In the genomic region with DNA sequence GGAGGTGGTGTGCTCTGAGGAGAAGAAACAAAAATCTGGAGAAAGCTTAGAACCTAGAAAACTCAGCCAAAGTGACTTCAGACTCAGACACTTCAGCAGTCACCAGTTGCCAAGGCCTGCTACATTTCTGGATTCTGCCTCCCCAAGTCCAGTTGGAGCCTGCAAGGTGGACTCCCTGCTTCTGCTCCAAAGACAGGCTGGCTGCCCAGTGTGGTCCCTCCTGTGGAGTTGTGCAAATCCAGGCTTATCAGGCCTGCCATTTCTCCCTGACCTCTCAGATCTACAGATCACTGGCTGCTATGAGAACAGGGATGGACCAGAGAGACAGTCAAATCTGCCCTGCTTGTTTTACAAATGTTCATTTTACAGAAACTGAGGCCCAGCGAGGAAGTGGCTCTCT, we compare ENCODE assay signal across 14 cellular contexts. TPM values are rescaled to one million over a fixed set of nuclear protein-coding genes. Genes with fewer than 3 reads are reported as not detected.
DNase-seq lines count a peak whose midpoint lies in the region; ATAC-seq and TF ChIP-seq lines count a peak whose summit lies in the region.
"Had no signal": no experiment of that assay in that cellular context is flagged by ENCODE, and none has a peak within 500 bp of the region (broad histone marks: within the 10 kb centered on the region; RNA-seq: fewer than 3 reads in every experiment).

No MANE protein-coding gene starts in this region.

- H3K27me3 ChIP-seq in cardiac muscle cell, result no peaks in the 10 kb centered on the region
- no peaks in the 10 kb centered on the region for H3K27me3 ChIP-seq in heart right ventricle
- no peaks in the 10 kb centered on the region for H3K27me3 ChIP-seq in aorta (ENCODE audit: control insufficient read depth in 1 of 2, insufficient read depth in 2 of 2, low read length in 1 of 2)

- peak overlapping the region; percentile 13 for H3K27ac ChIP-seq in cardiac muscle cell
- H3K27ac ChIP-seq in heart right ventricle, result no peak overlapping the region
- no peak overlapping the region for H3K27ac ChIP-seq in aorta (ENCODE audit: low read depth in 1 of 2, low read length in 2 of 2)
- H3K27ac ChIP-seq: KMS-11, SJSA1 had no signal

- H3K4me3 ChIP-seq in cardiac muscle cell (no peak overlapping the region), heart right ventricle (no peak overlapping the region), aorta (ENCODE audit: low read length in 2 of 2) (no peak overlapping the region)
- H3K4me3 ChIP-seq: SJSA1 had no signal

- no peaks in the 10 kb centered on the region for H3K36me3 ChIP-seq in cardiac muscle cell
- H3K36me3 ChIP-seq in heart right ventricle, result no peaks in the 10 kb centered on the region
- H3K36me3 ChIP-seq in aorta (ENCODE audit: control insufficient read depth in 1 of 2, insufficient read depth in 2 of 2, low read length in 1 of 2), result no peaks in the 10 kb centered on the region
- H3K36me3 ChIP-seq: SJSA1 had no signal

- no peak for ATAC-seq in heart right ventricle
- ATAC-seq in aorta (ENCODE audit: low FRiP score), result peak; percentile 43

- peak overlapping the region in 3 of 5 experiments; percentile 4 to 45 (median 34) for H3K4me3 Mint-ChIP-seq in brain
- H3K4me3 Mint-ChIP-seq in nephron, result peak overlapping the region in 1 of 3 experiments; percentile 15

- H3K27me3 Mint-ChIP-seq in brain (no peaks in the 10 kb centered on the region), nephron (ENCODE audit: low read depth) (no peaks in the 10 kb centered on the region)

- TF ChIP-seq CTCF in cardiac muscle cell (IDR thresholded peaks at IDR 0.05; ENCODE audit: low read depth, low read length) (no peak), heart right ventricle (IDR thresholded peaks at IDR 0.05) (no peak), brain (conservative IDR thresholded peaks at IDR 0.05) (no peak), nephron (IDR thresholded peaks at IDR 0.05; ENCODE audit: unreplicated experiment in 3 of 3) (no peak)

- no peaks in the 10 kb centered on the region for H3K36me3 Mint-ChIP-seq in brain
- H3K36me3 Mint-ChIP-seq in nephron (ENCODE audit: low read depth), result peaks cover 5% of the 10 kb centered on the region

- H3K27ac Mint-ChIP-seq in brain (peak overlapping the region in 3 of 5 experiments; percentile 41 to 63 (median 55)), nephron (peak overlapping the region; percentile 89 to 94 (median 91))

- H3K4me1 ChIP-seq in cardiac muscle cell (ENCODE audit: low read depth), result peaks cover 74% of the 10 kb centered on the region
- peaks cover 5 to 73% (median 38%) of the 10 kb centered on the region in 9 donors for H3K4me1 ChIP-seq in heart right ventricle
- H3K4me1 ChIP-seq in aorta (ENCODE audit: control insufficient read depth in 1 of 2, insufficient read depth in 2 of 2, low read length in 2 of 2), result peaks cover 0 to 7% of the 10 kb centered on the region in 2 donors
- H3K4me1 ChIP-seq: SJSA1 had no signal

- H3K9me3 ChIP-seq in cardiac muscle cell (ENCODE audit: low read depth), result no peaks in the 10 kb centered on the region
- no peaks in the 10 kb centered on the region for H3K9me3 ChIP-seq in heart right ventricle
- no peaks in the 10 kb centered on the region for H3K9me3 ChIP-seq in aorta (ENCODE audit: control insufficient read depth, low read length)
- H3K9me3 ChIP-seq: SJSA1 had no signal

- 96 to 100% methylated on average over 1 of the region's 1 CpG for WGBS in heart right ventricle, 2 donors
- WGBS in aorta, 2 donors, result 88 to 97% methylated on average over 1 of the region's 1 CpG

- H3K9me3 Mint-ChIP-seq in brain, result peaks cover 0 to 7% (median 0%) of the 10 kb centered on the region in 5 experiments
- H3K9me3 Mint-ChIP-seq in nephron, result no peaks in the 10 kb centered on the region

- intact Hi-C loops in heart right ventricle (cut with DNase I), result loop anchor here in 8 of 10 donors (5.0 to 10.0 kb wide), 8 partner anchors 32 to 345 kb away; no protein-coding TSS in a partner anchor
- intact Hi-C loops in aorta (cut with DNase I), result loop anchor here in 1 of 2 donors (10.0 kb wide), 1 partner anchor 55 kb away; no protein-coding TSS in a partner anchor

- H3K4me1 Mint-ChIP-seq in brain (peaks cover 90% of the 10 kb centered on the region), nephron (peaks cover 73% of the 10 kb centered on the region)

- no peak for DNase-seq in cardiac muscle cell (ENCODE audit: low read depth in 1 of 2, low spot score in 1 of 2)
- no peak for DNase-seq in heart right ventricle
- DNase-seq in aorta, result peak in 1 of 2 donors; percentile 45
- DNase-seq in DMS 273 treated with DMSO at 0.1 percent for 48 hours (lab: John Stamatoyannopoulos, UW), result no peak
- no peak for DNase-seq in stimulated activated CD4-positive, alpha-beta T cell treated with anti-CD3 and anti-CD28 coated beads, Interleukin-1b, Interleukin-23, amount 100 ng/mL, for 48 hours
- no peak for DNase-seq in SKM-1 treated with dmso at 0.1 percent for 144 hours (lab: John Stamatoyannopoulos, UW; ENCODE audit: unreplicated experiment)
- DNase-seq: C1 segment of cervical spinal cord, NCI-H1092 treated with DMSO at 0.1 percent for 48 hours, NCI-H187, NCI-H748 treated with DMSO at 0.1 percent for 48 hours had no signal

RNA-seq across cellular contexts. Expression of gene CACHD1, which starts 9.9 kb away (rescaled TPM):
- 36.6 and 54.4 TPM in 2 replicates for total RNA-seq in cardiac muscle cell
- 41.3 and 56.4 TPM in 2 replicates for polyA plus RNA-seq in cardiac muscle cell
- total RNA-seq in heart right ventricle, result 1 to 10 TPM; 2.1 to 4.2 (median 2.4) TPM
- 1 to 10 TPM in 1 of 2 donors, under 1 TPM in 1; 0.87 to 3.1 TPM for polyA plus RNA-seq in heart right ventricle
- polyA plus RNA-seq in brain (ENCODE audit: insufficient read depth, low read depth, low replicate concordance), result 6.4 TPM
- total RNA-seq in aorta, result 10 to 100 TPM in 1 of 2 donors, 1 to 10 TPM in 1; 7.7 to 26.5 TPM
- polyA plus RNA-seq in aorta, result 1 to 10 TPM; 1.4 to 2.3 TPM
